1 cellular context compared by ENCODE assay signal in the genomic region with DNA sequence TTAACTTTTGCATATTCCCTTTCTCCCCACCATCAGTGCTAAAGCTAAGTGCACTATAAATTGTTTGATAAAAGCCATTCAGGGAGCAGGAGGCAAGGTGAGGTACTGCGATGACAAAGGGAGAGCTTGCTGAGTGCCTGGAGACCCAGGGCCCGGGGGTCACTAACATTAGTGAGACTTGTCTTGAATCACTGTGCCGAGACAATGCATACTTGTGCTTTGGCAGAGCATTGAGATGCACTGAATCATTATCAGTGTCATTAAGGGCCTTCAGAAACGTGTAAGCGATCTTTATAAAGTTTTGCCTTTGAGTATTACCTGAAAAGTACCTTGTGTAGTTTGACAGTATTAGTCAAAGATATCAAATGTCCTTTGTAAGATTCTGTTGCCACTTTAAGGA.
TF ChIP-seq lines count a peak whose summit lies in the region.

No MANE protein-coding gene starts in this region.

TF ChIP-seq in WTC11, 78 proteins besides CTCF, POLR2A, EP300 and RAD21 (continued from another document):
- no peak for TF ChIP-seq ZNF425 (CRISPR knock-in tag; conservative IDR thresholded peaks at IDR 0.05)
- TF ChIP-seq GTF2I (CRISPR knock-in tag; conservative IDR thresholded peaks at IDR 0.05) = no peak
- no peak for TF ChIP-seq E2F5 (CRISPR knock-in tag; IDR thresholded peaks at IDR 0.05)
- TF ChIP-seq FOXP4 (CRISPR knock-in tag; IDR thresholded peaks at IDR 0.05) = no peak
- no peak for TF ChIP-seq TEAD4 (CRISPR knock-in tag; IDR thresholded peaks at IDR 0.05)
- TF ChIP-seq MYBL2 (CRISPR knock-in tag; IDR thresholded peaks at IDR 0.05) = no peak
- no peak for TF ChIP-seq ZNF416 (CRISPR knock-in tag; IDR thresholded peaks at IDR 0.05)
- no peak for TF ChIP-seq E2F1 (CRISPR knock-in tag; IDR thresholded peaks at IDR 0.05)
TF ChIP-seq in WTC11: peak in this region for 0.
